ENCODE assay signal across 8 cellular contexts in genomic region chr19:48480476-48481190, GRCh38. TPM values are rescaled to one million over a fixed set of nuclear protein-coding genes. Genes with fewer than 3 reads are reported as not detected.
DNase-seq lines count a peak whose midpoint lies in the region; ATAC-seq, FAIRE-seq and TF ChIP-seq lines count a peak whose summit lies in the region.

No MANE protein-coding gene starts in this region.

- 15% methylated on average over 44 of the region's 50 CpGs for WGBS in GM12878 (ENCODE audit: insufficient coverage, insufficient replicate concordance, low lambda C conversion rate, missing lambda C conversion rate)

- DNase-seq in Ammon's horn (ENCODE audit: low spot score) = peak; percentile 57
- DNase-seq in T-helper 2 cell = peak; percentile 33 to 65 (median 46)
- no peak for DNase-seq in GM12878 (ENCODE audit: low read depth, low spot score)
- peak; percentile 44 for DNase-seq in iris pigment epithelial cell (ENCODE audit: low read depth)
- DNase-seq in stimulated activated CD4-positive, alpha-beta T cell treated with anti-CD3 and anti-CD28 coated beads, Interleukin-4, amount 100 ng/mL, for 24 hours = peak; percentile 53
- no peak for DNase-seq in HuH-7 (ENCODE audit: low spot score)
- DNase-seq in SIG-M5 (lab: John Stamatoyannopoulos, UW) = no peak

- peaks cover 0 to 4% of the 10 kb centered on the region in 2 experiments; a peak in 1 of 4 replicates for H3K36me3 ChIP-seq in GM12878 (ENCODE audit: control insufficient read depth in 2 of 2, insufficient read depth in 2 of 2, low read length in 1 of 2)

- no peak for TF ChIP-seq CTCF in GM12878 (IDR thresholded peaks at IDR 0.05 in 2 of 3, conservative IDR thresholded peaks at IDR 0.05 in 1 of 3; ENCODE audit: control insufficient read depth in 2 of 3, extremely low read depth in 1 of 3, insufficient read depth in 1 of 3, low read depth in 3 of 3, low read length in 3 of 3)

- no peak for FAIRE-seq in GM12878 (lab: Jason Lieb, UNC)

- H2AFZ ChIP-seq in GM12878 (ENCODE audit: control insufficient read depth, low read depth, low read length) = no peak overlapping the region; the same call in 1 of the 2 replicates

- H4K20me1 ChIP-seq in GM12878 (ENCODE audit: control insufficient read depth, insufficient read depth) = no peaks in the 10 kb centered on the region

- no peak for TF ChIP-seq RAD21 in GM12878 (IDR thresholded peaks at IDR 0.05; ENCODE audit: insufficient read depth, low read depth, low read length)

- H3K27me3 ChIP-seq in GM12878 (replicated peaks in 1 of 2; ENCODE audit: control insufficient read depth in 2 of 2, insufficient read depth in 2 of 2, low read length in 1 of 2) = no peaks in the 10 kb centered on the region

- no peaks in the 10 kb centered on the region for H3K79me2 ChIP-seq in GM12878 (ENCODE audit: control insufficient read depth, insufficient read depth, low read length)

- TF ChIP-seq EP300 in GM12878 (IDR thresholded peaks at IDR 0.05; ENCODE audit: borderline replicate concordance in 1 of 2, control insufficient read depth in 1 of 2, low read depth in 2 of 2, low read length in 2 of 2) = no peak

- RAD21 ChIA-PET in GM12878 (lab: Charles Lee; ENCODE audit: unreplicated experiment) = no interaction called here

- ATAC-seq in GM12878 (no peak; the same call in 2 of the 3 replicates), GM19463 (IDR thresholded peaks at IDR 0.05; ENCODE audit: unreplicated experiment) (no peak)

- peak; percentile 46; the same call in 1 of the 2 replicates for TF ChIP-seq POLR2A in GM12878 (IDR thresholded peaks at IDR 0.05; ENCODE audit: low read depth, low read length)

- H3K4me3 ChIP-seq in GM12878 = no peak overlapping the region

- BruUV-seq in GM12878 (replicated peaks; lab: Mats Ljungman, UMichigan) = no TSS peak

- no peaks in the 10 kb centered on the region for H3K4me1 ChIP-seq in GM12878 (ENCODE audit: control insufficient read depth, insufficient read depth, low read length)

- SMC1A ChIA-PET in GM12878 (lab: Charles Lee; ENCODE audit: uncharacterized antibody, unreplicated experiment) = no interaction called here

- H3K27ac ChIP-seq in GM12878 (ENCODE audit: control insufficient read depth, insufficient read depth) = no peak overlapping the region

- H3K9me3 ChIP-seq in GM12878 (replicated peaks; ENCODE audit: control insufficient read depth, insufficient read depth, low read length) = no peaks in the 10 kb centered on the region

- intact Hi-C loops in GM12878 (cut with micrococcal nuclease; ENCODE audit: unreplicated experiment) = no loop called here

- CTCF ChIA-PET in GM12878 (lab: Yijun Ruan, JAX) = interaction anchor here (2.2 kb wide), 1 partner anchor 10 kb away, joined by 10 read pairs; no protein-coding TSS in a partner anchor

- H3K9ac ChIP-seq in GM12878 (ENCODE audit: control insufficient read depth, insufficient read depth, low read length) = no peak overlapping the region

- no peak overlapping the region for H3K4me2 ChIP-seq in GM12878 (ENCODE audit: control insufficient read depth, insufficient read depth)

- POLR2A ChIA-PET in GM12878 (lab: Charles Lee) = no interaction called here

- in situ Hi-C loops in GM12878 (cut with MboI) = no loop called here

TF ChIP-seq in GM12878, 131 proteins besides CTCF, POLR2A, EP300 and RAD21 (continues in another document):
- TF ChIP-seq RB1 (IDR thresholded peaks at IDR 0.05; ENCODE audit: borderline replicate concordance) = no peak
- TF ChIP-seq SPI1 (IDR thresholded peaks at IDR 0.05; ENCODE audit: borderline replicate concordance, insufficient read depth, low read depth, low read length) = no peak
- TF ChIP-seq KAT2A (conservative IDR thresholded peaks at IDR 0.05; ENCODE audit: control insufficient read depth, low read depth, low read length) = no peak

RNA-seq across cellular contexts. Expression of gene CYTH2, which starts 11.5 kb away (rescaled TPM):
- 43.7 and 54.0 TPM in 2 replicates for total RNA-seq in GM12878 (2013; cell fraction: nucleolus; rRNA removed)
- total RNA-seq in GM12878 (2014; rRNA removed) (18.5 and 24.6 TPM in 2 replicates), GM12878 (2014; rRNA removed; fragmentation: Illumina TruSeq; extraction: Trizol) (11.0 and 13.9 TPM in 2 replicates), GM12878 (2021) (28.2 and 29.9 TPM in 2 replicates)
- 13.5 TPM for polyA plus RNA-seq in GM12878 (2011; ENCODE audit: low read depth)
- polyA plus RNA-seq in GM12878 (2011; rRNA removed) (16.0 and 26.4 TPM in 2 replicates), GM12878 (2014; fragmentation: Illumina TruSeq; extraction: Trizol) (8.6 and 18.8 TPM in 2 replicates), GM12878 (2014; fragmentation: Nextera tagmentation; extraction: Ambion mirVana) (1 to 10 TPM; 1.3 to 1.6 TPM), GM12878 (2014; rRNA removed) (26.6 and 28.7 TPM in 2 replicates), GM12878 (2016; fragmentation: Nextera tagmentation; extraction: Ambion mirVana) (10 to 100 TPM; 25.6 to 31.9 TPM)
- 29.0 and 32.3 TPM in 2 replicates for polyA plus RNA-seq in GM12878 (2011; cell fraction: cytosol; rRNA removed)
- 58.9 and 66.4 TPM in 2 replicates for polyA plus RNA-seq in GM12878 (2011; cell fraction: nucleus; rRNA removed)
- polyA plus RNA-seq in GM12878 (2012) = 21.4 and 25.9 TPM in 2 replicates
- polyA minus RNA-seq in GM12878 (2011; rRNA and poly(A)+ RNA removed) = 21.4 and 34.4 TPM in 2 replicates
- polyA minus RNA-seq in GM12878 (2011; cell fraction: cytosol; rRNA and poly(A)+ RNA removed) = 7.7 and 7.9 TPM in 2 replicates
- polyA minus RNA-seq in GM12878 (2011; cell fraction: nucleus; rRNA and poly(A)+ RNA removed) = 17.8 and 26.8 TPM in 2 replicates

RNA-seq across cellular contexts. Expression of gene KCNJ14, which starts 25.3 kb away (rescaled TPM):
- total RNA-seq in GM12878 (2013; cell fraction: nucleolus; rRNA removed) = 3.0 TPM in 2 replicates
- total RNA-seq in GM12878 (2014; rRNA removed) (0.38 and 0.40 TPM in 2 replicates), GM12878 (2014; rRNA removed; fragmentation: Illumina TruSeq; extraction: Trizol) (0.41 and 0.45 TPM in 2 replicates), GM12878 (2021) (1.3 and 1.4 TPM in 2 replicates)
- polyA plus RNA-seq in GM12878 (2011; ENCODE audit: low read depth) = 0.38 TPM
- polyA plus RNA-seq in GM12878 (2011; rRNA removed) (0.16 and 0.24 TPM in 2 replicates), GM12878 (2014; fragmentation: Illumina TruSeq; extraction: Trizol) (0.48 and 0.59 TPM in 2 replicates), GM12878 (2014; fragmentation: Nextera tagmentation; extraction: Ambion mirVana) (under 1 TPM; 0.26 to 0.34 TPM), GM12878 (2014; rRNA removed) (0.72 and 0.93 TPM in 2 replicates), GM12878 (2016; fragmentation: Nextera tagmentation; extraction: Ambion mirVana) (under 1 TPM; 0.30 to 0.68 TPM)
- polyA plus RNA-seq in GM12878 (2011; cell fraction: cytosol; rRNA removed) = 0.19 and 0.22 TPM in 2 replicates
- 1.2 TPM in 2 replicates for polyA plus RNA-seq in GM12878 (2011; cell fraction: nucleus; rRNA removed)
- 0.51 and 0.62 TPM in 2 replicates for polyA plus RNA-seq in GM12878 (2012)
- 0.73 and 1.3 TPM in 2 replicates for polyA minus RNA-seq in GM12878 (2011; rRNA and poly(A)+ RNA removed)
- polyA minus RNA-seq in GM12878 (2011; cell fraction: cytosol; rRNA and poly(A)+ RNA removed) = 0.21 and 0.27 TPM in 2 replicates
- polyA minus RNA-seq in GM12878 (2011; cell fraction: nucleus; rRNA and poly(A)+ RNA removed) = 0.60 and 1.5 TPM in 2 replicates

RNA-seq across cellular contexts. Expression of gene LMTK3, which starts 31.0 kb away (rescaled TPM):
- total RNA-seq in GM12878 (2013; cell fraction: nucleolus; rRNA removed) = 0.44 and 0.67 TPM in 2 replicates
- total RNA-seq in GM12878 (2014; rRNA removed) = under 0.01 and 0.05 TPM in 2 replicates
- 0.04 TPM in 1 of 2 replicates, not detected in the other for total RNA-seq in GM12878 (2014; rRNA removed; fragmentation: Illumina TruSeq; extraction: Trizol)
- 0.28 and 0.51 TPM in 2 replicates for total RNA-seq in GM12878 (2021)
- polyA plus RNA-seq in GM12878 (2011; ENCODE audit: low read depth) = 0.07 TPM
- polyA plus RNA-seq in GM12878 (2011; rRNA removed) = 0.05 TPM in 1 of 2 replicates, not detected in the other
- 0.09 and 0.17 TPM in 2 replicates for polyA plus RNA-seq in GM12878 (2011; cell fraction: cytosol; rRNA removed)
- polyA plus RNA-seq in GM12878 (2011; cell fraction: nucleus; rRNA removed) = 0.16 and 0.37 TPM in 2 replicates
- polyA plus RNA-seq in GM12878 (2012) = 0.52 and 0.73 TPM in 2 replicates
- 0.01 TPM in 1 of 2 replicates, not detected in the other for polyA plus RNA-seq in GM12878 (2014; fragmentation: Illumina TruSeq; extraction: Trizol)
- polyA plus RNA-seq in GM12878 (2014; fragmentation: Nextera tagmentation; extraction: Ambion mirVana) = not detected
- 0.14 and 0.27 TPM in 2 replicates for polyA plus RNA-seq in GM12878 (2014; rRNA removed)
- polyA plus RNA-seq in GM12878 (2016; fragmentation: Nextera tagmentation; extraction: Ambion mirVana) = under 1 TPM in 1 of 2 experiments, not detected in 1; 0.03 TPM
- polyA minus RNA-seq in GM12878 (2011; rRNA and poly(A)+ RNA removed) = 0.10 TPM in 1 of 2 replicates, not detected in the other
- polyA minus RNA-seq in GM12878 (2011; cell fraction: cytosol; rRNA and poly(A)+ RNA removed) = 0.21 TPM in 1 of 2 replicates, not detected in the other
- polyA minus RNA-seq in GM12878 (2011; cell fraction: nucleus; rRNA and poly(A)+ RNA removed) = under 0.01 and 0.10 TPM in 2 replicates

RNA-seq across cellular contexts. Expression of gene GRWD1, which starts 34.9 kb away (rescaled TPM):
- total RNA-seq in GM12878 (2013; cell fraction: nucleolus; rRNA removed) = 22.0 and 26.3 TPM in 2 replicates
- 26.5 and 30.6 TPM in 2 replicates for total RNA-seq in GM12878 (2014; rRNA removed)
- total RNA-seq in GM12878 (2014; rRNA removed; fragmentation: Illumina TruSeq; extraction: Trizol) = 22.4 and 30.9 TPM in 2 replicates
- 75.8 and 79.0 TPM in 2 replicates for total RNA-seq in GM12878 (2021)
- 6.1 TPM for polyA plus RNA-seq in GM12878 (2011; ENCODE audit: low read depth)
- 17.4 and 26.4 TPM in 2 replicates for polyA plus RNA-seq in GM12878 (2011; rRNA removed)
- 33.3 and 42.0 TPM in 2 replicates for polyA plus RNA-seq in GM12878 (2011; cell fraction: cytosol; rRNA removed)
- polyA plus RNA-seq in GM12878 (2011; cell fraction: nucleus; rRNA removed) = 24.8 and 43.8 TPM in 2 replicates
- polyA plus RNA-seq in GM12878 (2012) = 20.2 and 22.0 TPM in 2 replicates
- 9.2 and 14.0 TPM in 2 replicates for polyA plus RNA-seq in GM12878 (2014; fragmentation: Illumina TruSeq; extraction: Trizol)
- polyA plus RNA-seq in GM12878 (2014; fragmentation: Nextera tagmentation; extraction: Ambion mirVana) = 1 to 10 TPM; 1.4 to 3.0 TPM
- 44.6 and 46.5 TPM in 2 replicates for polyA plus RNA-seq in GM12878 (2014; rRNA removed)
- 100 to 1,000 TPM; 103 TPM for polyA plus RNA-seq in GM12878 (2016; fragmentation: Nextera tagmentation; extraction: Ambion mirVana)
- polyA minus RNA-seq in GM12878 (2011; rRNA and poly(A)+ RNA removed) = 12.8 and 20.6 TPM in 2 replicates
- polyA minus RNA-seq in GM12878 (2011; cell fraction: cytosol; rRNA and poly(A)+ RNA removed) = 14.4 and 21.1 TPM in 2 replicates
- 9.4 and 20.5 TPM in 2 replicates for polyA minus RNA-seq in GM12878 (2011; cell fraction: nucleus; rRNA and poly(A)+ RNA removed)

Comparison
In these comparisons a context has a peak if more than half of its experiments do, and no peak if none do; other contexts are left out.
1. DNase-seq: peak in Ammon's horn (single experiment), T-helper 2 cell (5 of 5), iris pigment epithelial cell (single experiment) and stimulated activated CD4-positive, alpha-beta T cell treated with anti-CD3 and anti-CD28 coated beads, Interleukin-4, amount 100 ng/mL, for 24 hours (single experiment); none in GM12878 (single experiment), HuH-7 (single experiment) and SIG-M5 (single experiment).